ENCODE assay signal across 11 cellular contexts in the genomic region with DNA sequence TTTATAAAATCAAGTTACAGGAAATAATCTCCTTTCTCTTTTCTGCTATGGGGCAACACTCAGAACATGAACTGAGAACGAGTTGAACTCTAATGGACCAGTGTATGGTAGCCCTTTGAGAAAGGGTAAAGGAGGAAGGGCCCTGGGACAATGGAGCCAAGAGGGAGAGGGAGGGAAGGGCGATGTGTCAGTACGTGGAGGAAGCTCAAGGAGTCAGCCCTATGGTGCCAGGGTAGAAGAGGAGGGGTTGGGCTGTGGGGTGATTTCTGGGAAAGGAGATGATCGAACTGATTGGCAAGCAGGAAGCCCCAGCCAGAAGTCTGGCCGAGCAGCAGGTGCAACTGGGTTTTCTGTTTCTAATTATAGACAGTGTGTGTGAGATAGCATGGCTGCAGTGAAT. TPM values are rescaled to one million over a fixed set of nuclear protein-coding genes. Genes with fewer than 3 reads are reported as not detected.
DNase-seq lines count a peak whose midpoint lies in the region; ATAC-seq and TF ChIP-seq lines count a peak whose summit lies in the region.
"Had no signal": no experiment of that assay in that cellular context is flagged by ENCODE, and none has a peak within 500 bp of the region (broad histone marks: within the 10 kb centered on the region; RNA-seq: fewer than 3 reads in every experiment).

No MANE protein-coding gene starts in this region.

- no peak for ATAC-seq in natural killer cell
- ATAC-seq: esophagus mucosa had no signal

- H3K9me3 Mint-ChIP-seq in activated T-helper 2 cell treated with anti-CD3 and anti-CD28 coated beads, Interferon-gamma antibody, Interleukin-2, Interleukin-4, amounts not matched to agents 10 μg/mL and 5 μg/mL and 100 μg/mL, durations not matched to agents 14 hours and 24 hours and 36 hours, result no peaks in the 10 kb centered on the region
- no peaks in the 10 kb centered on the region for H3K9me3 Mint-ChIP-seq in natural killer cell
- H3K9me3 Mint-ChIP-seq: mesothelial cell of epicardium had no signal

- H3K36me3 Mint-ChIP-seq in activated T-helper 2 cell treated with anti-CD3 and anti-CD28 coated beads, Interferon-gamma antibody, Interleukin-2, Interleukin-4, amounts not matched to agents 10 μg/mL and 5 μg/mL and 100 μg/mL, durations not matched to agents 14 hours and 24 hours and 36 hours (ENCODE audit: low read depth), result no peaks in the 10 kb centered on the region
- no peaks in the 10 kb centered on the region for H3K36me3 Mint-ChIP-seq in natural killer cell
- H3K36me3 Mint-ChIP-seq: mesothelial cell of epicardium had no signal

- peak overlapping the region; percentile 24 for H3K4me3 Mint-ChIP-seq in activated T-helper 2 cell treated with anti-CD3 and anti-CD28 coated beads, Interferon-gamma antibody, Interleukin-2, Interleukin-4, amounts not matched to agents 10 μg/mL and 5 μg/mL and 100 μg/mL, durations not matched to agents 14 hours and 24 hours and 36 hours (ENCODE audit: low read depth)
- peak overlapping the region; percentile 79 for H3K4me3 Mint-ChIP-seq in natural killer cell
- H3K4me3 Mint-ChIP-seq: mesothelial cell of epicardium had no signal

- peak overlapping the region; percentile 87 for H3K27ac Mint-ChIP-seq in activated T-helper 2 cell treated with anti-CD3 and anti-CD28 coated beads, Interferon-gamma antibody, Interleukin-2, Interleukin-4, amounts not matched to agents 10 μg/mL and 5 μg/mL and 100 μg/mL, durations not matched to agents 14 hours and 24 hours and 36 hours
- H3K27ac Mint-ChIP-seq in natural killer cell, result peak overlapping the region; percentile 94 to 97
- H3K27ac Mint-ChIP-seq: mesothelial cell of epicardium had no signal

- DNase-seq in NCI-H1092 treated with DMSO at 0.1 percent for 48 hours (lab: John Stamatoyannopoulos, UW) (peak; percentile 13), NCI-H1092 (lab: John Stamatoyannopoulos, UW) (no peak), NCI-H146 treated with DMSO at 0.1 percent for 48 hours (lab: John Stamatoyannopoulos, UW; ENCODE audit: unreplicated experiment) (peak; percentile 51), natural killer cell (no peak), NCI-H82 (lab: John Stamatoyannopoulos, UW) (no peak), NCI-H82 treated with DMSO at 0.1 percent for 48 hours (lab: John Stamatoyannopoulos, UW; ENCODE audit: unreplicated experiment) (no peak), cerebellum (ENCODE audit: low spot score) (no peak)
- peak; percentile 42 for DNase-seq in activated T-helper 2 cell treated with anti-CD3 and anti-CD28 coated beads, Interferon-gamma antibody, Interleukin-2, Interleukin-4, amounts not matched to agents 10 μg/mL and 5 μg/mL and 100 μg/mL, durations not matched to agents 14 hours and 24 hours and 36 hours (ENCODE audit: low spot score)
- DNase-seq: NCI-H345 had no signal

- TF ChIP-seq CTCF in natural killer cell (IDR thresholded peaks at IDR 0.05), result no peak

- peaks cover 57% of the 10 kb centered on the region for H3K4me1 Mint-ChIP-seq in activated T-helper 2 cell treated with anti-CD3 and anti-CD28 coated beads, Interferon-gamma antibody, Interleukin-2, Interleukin-4, amounts not matched to agents 10 μg/mL and 5 μg/mL and 100 μg/mL, durations not matched to agents 14 hours and 24 hours and 36 hours (ENCODE audit: low read depth)
- peaks cover 57 to 71% of the 10 kb centered on the region in 2 donors for H3K4me1 Mint-ChIP-seq in natural killer cell

- no peaks in the 10 kb centered on the region for H3K27me3 Mint-ChIP-seq in activated T-helper 2 cell treated with anti-CD3 and anti-CD28 coated beads, Interferon-gamma antibody, Interleukin-2, Interleukin-4, amounts not matched to agents 10 μg/mL and 5 μg/mL and 100 μg/mL, durations not matched to agents 14 hours and 24 hours and 36 hours (ENCODE audit: low read depth)
- no peaks in the 10 kb centered on the region for H3K27me3 Mint-ChIP-seq in natural killer cell (ENCODE audit: low read depth in 2 of 2)

- intact Hi-C loops in activated T-helper 2 cell treated with anti-CD3 and anti-CD28 coated beads, Interferon-gamma antibody, Interleukin-2, Interleukin-4, amounts not matched to agents 10 μg/mL and 5 μg/mL and 100 μg/mL, durations not matched to agents 14 hours and 24 hours and 36 hours (cut with micrococcal nuclease), result loop anchor here (2.0 to 10.0 kb wide), 6 partner anchors 64 to 637 kb away; partner anchors contain the start of genes ARSG, BPTF and SLC16A6
- intact Hi-C loops in natural killer cell (cut with micrococcal nuclease), result loop anchor here (1.0 to 5.0 kb wide), 4 partner anchors 51 to 404 kb away; partner anchors contain the start of genes AMZ2 and PRKAR1A

RNA-seq across cellular contexts. Expression of gene WIPI1, which starts 4.3 kb away (rescaled TPM):
- 14.0 and 15.7 TPM in 2 replicates for total RNA-seq in activated T-helper 2 cell treated with anti-CD3 and anti-CD28 coated beads, Interferon-gamma antibody, Interleukin-2, Interleukin-4, amounts not matched to agents 10 μg/mL and 5 μg/mL and 100 μg/mL, durations not matched to agents 14 hours and 24 hours and 36 hours
- total RNA-seq in natural killer cell, result 10 to 100 TPM; 29.0 to 41.4 (median 32.0) TPM
- total RNA-seq in cerebellum, result 18.8 TPM

RNA-seq across cellular contexts. Expression of gene PRKAR1A, which starts 50.6 kb away (rescaled TPM):
- total RNA-seq in activated T-helper 2 cell treated with anti-CD3 and anti-CD28 coated beads, Interferon-gamma antibody, Interleukin-2, Interleukin-4, amounts not matched to agents 10 μg/mL and 5 μg/mL and 100 μg/mL, durations not matched to agents 14 hours and 24 hours and 36 hours, result 263 and 265 TPM in 2 replicates
- total RNA-seq in natural killer cell, result 100 to 1,000 TPM; 215 to 267 (median 234) TPM
- total RNA-seq in cerebellum, result 244 TPM

Comparison
In these comparisons a context has a peak if more than half of its experiments do, and no peak if none do; other contexts are left out.
1. DNase-seq: peak in NCI-H1092 treated with DMSO at 0.1 percent for 48 hours (single experiment), NCI-H146 treated with DMSO at 0.1 percent for 48 hours (single experiment) and activated T-helper 2 cell treated with anti-CD3 and anti-CD28 coated beads, Interferon-gamma antibody, Interleukin-2, Interleukin-4, amounts not matched to agents 10 μg/mL and 5 μg/mL and 100 μg/mL, durations not matched to agents 14 hours and 24 hours and 36 hours (single experiment); none in NCI-H1092 (single experiment), natural killer cell (single experiment), NCI-H82 (single experiment), NCI-H82 treated with DMSO at 0.1 percent for 48 hours (single experiment) and cerebellum (single experiment).